11 cellular contexts compared by ENCODE assay signal in the genomic region with DNA sequence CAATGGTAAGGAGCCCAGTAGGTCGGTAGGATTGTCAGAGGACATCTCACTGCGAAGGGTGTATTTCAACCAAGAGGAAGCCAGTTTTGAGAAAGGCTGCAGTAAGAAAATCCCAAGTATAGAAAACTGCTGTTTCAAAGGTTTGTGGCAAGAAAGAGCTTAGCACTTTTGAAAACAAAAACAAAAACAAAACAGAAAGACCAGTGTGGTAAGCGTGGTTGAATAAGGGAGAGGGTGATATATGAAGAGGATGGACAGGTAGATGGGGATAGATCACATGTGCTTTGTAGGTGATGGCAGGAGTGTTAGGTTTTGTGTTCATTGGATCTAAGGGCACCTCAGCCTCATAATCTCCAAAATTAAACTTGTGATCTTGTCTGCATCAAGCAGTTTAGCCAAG.
DNase-seq lines count a peak whose midpoint lies in the region; ATAC-seq and TF ChIP-seq lines count a peak whose summit lies in the region.
"Had no signal": no experiment of that assay in that cellular context is flagged by ENCODE, and none has a peak within 500 bp of the region (broad histone marks: within the 10 kb centered on the region; RNA-seq: fewer than 3 reads in every experiment).

No MANE protein-coding gene starts in this region.

- H3K27me3 ChIP-seq in brain microvascular endothelial cell (replicated peaks): no peaks in the 10 kb centered on the region
- H3K27me3 ChIP-seq: tibial nerve had no signal

- intact Hi-C loops in left colon (cut with DNase I, micrococcal nuclease): no loop called here

- H3K27ac ChIP-seq in brain microvascular endothelial cell: no peak overlapping the region
- H3K27ac ChIP-seq: tibial nerve had no signal

- in situ Hi-C loops in brain microvascular endothelial cell (cut with HindIII; ENCODE audit: low pct_ligation_motif_present, low sequenced_read_pairs): no loop called here

- no peak for TF ChIP-seq CTCF in brain microvascular endothelial cell (IDR thresholded peaks at IDR 0.05; ENCODE audit: low read depth, low read length, missing control alignments)

- ATAC-seq in GM18907 (IDR thresholded peaks at IDR 0.05; ENCODE audit: unreplicated experiment) (peak; percentile 85), GM21737 (IDR thresholded peaks at IDR 0.05; ENCODE audit: unreplicated experiment) (peak; percentile 85), HG03139 (IDR thresholded peaks at IDR 0.05; ENCODE audit: unreplicated experiment) (peak; percentile 83), left colon (peak; percentile 26)

- no peaks in the 10 kb centered on the region for H3K36me3 ChIP-seq in brain microvascular endothelial cell (replicated peaks)
- H3K36me3 ChIP-seq: tibial nerve had no signal

- no peak overlapping the region for H3K4me3 ChIP-seq in brain microvascular endothelial cell (ENCODE audit: low read depth, low read length)
- H3K4me3 ChIP-seq: tibial nerve had no signal

- no peak for DNase-seq in left colon
- DNase-seq in globus pallidus (ENCODE audit: low spot score): no peak
- no peak for DNase-seq in NCI-H524 (lab: John Stamatoyannopoulos, UW)
- DNase-seq in brain microvascular endothelial cell: no peak
- no peak for DNase-seq in inferior parietal cortex (ENCODE audit: extremely low spot score)
- DNase-seq: activated CD4-positive, alpha-beta T cell treated with anti-CD3 and anti-CD28 coated beads, Interleukin-2, amount 10 ng/mL, durations not matched to agents 24 days and 14 days; activated naive CD8-positive, alpha-beta T cell treated with anti-CD3 and anti-CD28 coated beads for 36 hours had no signal

Comparison
In these comparisons a context has a peak if more than half of its experiments do, and no peak if none do; other contexts are left out.
1. ATAC-seq: peak in every context shown above with its lines; median percentile 85 in GM18907; 85 in GM21737; 83 in HG03139; 26 in left colon.